23 cellular contexts compared by ENCODE assay signal in genomic region chr10:15843705-15844104, GRCh38.
"Had no signal": no experiment of that assay in that cellular context is flagged by ENCODE, and none has a peak within 500 bp of the region (broad histone marks: within the 10 kb centered on the region; RNA-seq: fewer than 3 reads in every experiment).

No MANE protein-coding gene starts in this region.

- H3K9me3 Mint-ChIP-seq: immature natural killer cell; naive thymus-derived CD4-positive, alpha-beta T cell had no signal

- ATAC-seq: left lung; naive thymus-derived CD4-positive, alpha-beta T cell had no signal

- H3K27me3 ChIP-seq: adrenal gland, ascending aorta, brain microvascular endothelial cell, esophagus muscularis mucosa, hepatocyte, left lung, spleen, upper lobe of left lung had no signal

- H3K9me3 ChIP-seq: adrenal gland, ascending aorta, esophagus muscularis mucosa, left lung, prostate gland, spleen, upper lobe of left lung had no signal

- DNase-seq: activated CD4-positive, alpha-beta T cell treated with anti-CD3 and anti-CD28 coated beads for 1 hour; activated T-cell treated with anti-CD3 and anti-CD28 coated beads for 4 hours; adrenal gland; brain microvascular endothelial cell; caudate nucleus; effector memory CD4-positive, alpha-beta T cell; glutamatergic neuron; immature natural killer cell; left lung; naive thymus-derived CD4-positive, alpha-beta T cell; spleen; stimulated activated CD4-positive, alpha-beta T cell treated with anti-CD3 and anti-CD28 coated beads, Interleukin-4, amount 100 ng/mL, for 1 hour; stimulated activated naive CD4-positive, alpha-beta T cell treated with Interleukin-2 at 50 U/mL for 16 hours; SW 1271; upper lobe of left lung had no signal

- H3K4me3 Mint-ChIP-seq: activated naive CD8-positive, alpha-beta T cell; immature natural killer cell; naive thymus-derived CD4-positive, alpha-beta T cell had no signal

- H3K27ac ChIP-seq: adrenal gland, brain microvascular endothelial cell, esophagus muscularis mucosa, hepatocyte, prostate gland, spleen, upper lobe of left lung had no signal

- H3K27me3 Mint-ChIP-seq: activated naive CD8-positive, alpha-beta T cell; naive thymus-derived CD4-positive, alpha-beta T cell had no signal

- H3K4me1 ChIP-seq: ascending aorta, prostate gland had no signal

- H3K4me3 ChIP-seq: adrenal gland, ascending aorta, esophagus muscularis mucosa, hepatocyte, left lung, lung, prostate gland, spleen, upper lobe of left lung had no signal

- FAIRE-seq: colon, frontal cortex had no signal

- H3K27ac Mint-ChIP-seq: activated naive CD8-positive, alpha-beta T cell had no signal

- H3K36me3 ChIP-seq: adrenal gland, ascending aorta, brain microvascular endothelial cell, esophagus muscularis mucosa, left lung, prostate gland, upper lobe of left lung had no signal
